ENCODE assay signal across 7 cellular contexts in the genomic region with DNA sequence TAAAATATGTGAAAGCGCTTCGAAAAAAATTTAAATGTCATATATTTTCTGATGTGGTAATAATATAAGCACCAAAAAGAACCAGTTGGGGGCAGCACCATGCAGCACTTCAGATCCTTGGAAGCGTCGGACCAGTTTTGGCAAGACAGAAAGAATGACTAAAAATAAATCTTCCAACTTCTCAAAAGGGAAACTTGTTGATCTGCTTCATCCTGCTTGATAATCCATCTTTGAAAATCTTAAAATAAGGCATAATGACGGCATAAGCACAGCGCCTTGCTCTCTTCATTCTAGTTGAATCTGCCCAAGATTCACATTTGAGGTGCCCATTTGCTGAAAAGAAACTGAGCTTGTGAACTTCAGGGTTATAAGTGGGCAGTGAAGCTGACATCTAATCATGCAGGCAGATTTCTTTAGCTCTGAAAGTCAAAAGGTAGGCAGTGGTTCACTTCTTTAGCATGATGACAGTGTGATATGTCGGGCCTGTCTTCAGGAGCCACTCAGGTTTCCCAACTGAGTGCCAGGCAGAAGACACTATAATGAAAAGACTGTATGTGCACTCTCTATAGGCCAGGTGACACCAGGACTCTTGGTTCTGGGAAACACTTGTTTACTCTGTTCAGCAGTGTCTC. TPM values are rescaled to one million over a fixed set of nuclear protein-coding genes. Genes with fewer than 3 reads are reported as not detected.
DNase-seq lines count a peak whose midpoint lies in the region; ATAC-seq, FAIRE-seq and TF ChIP-seq lines count a peak whose summit lies in the region.

No MANE protein-coding gene starts in this region.

- H3K36me3 ChIP-seq in GM06990 (ENCODE audit: control insufficient read depth, insufficient read depth, low read length) (no peaks in the 10 kb centered on the region), HepG2 (replicated peaks in 1 of 2; ENCODE audit: control insufficient read depth in 1 of 2, insufficient read depth in 2 of 2, low read length in 2 of 2) (no peaks in the 10 kb centered on the region)

- intact Hi-C loops in HepG2 (cut with micrococcal nuclease; ENCODE audit: unreplicated experiment): loop anchor here (1.0 to 5.0 kb wide), 2 partner anchors 133 to 212 kb away; no protein-coding TSS in a partner anchor

- no peak overlapping the region for H3K27ac ChIP-seq in HepG2 (ENCODE audit: extremely low read length, insufficient read depth, low read length)

- peaks cover 32% of the 10 kb centered on the region for H3K4me1 ChIP-seq in HepG2 (ENCODE audit: insufficient read depth, low read length)

- TF ChIP-seq CTCF in GM06990 (IDR thresholded peaks at IDR 0.05; ENCODE audit: insufficient read depth, low read length, poor library complexity, severe bottlenecking) (peak; percentile 46), choroid plexus epithelial cell (conservative IDR thresholded peaks at IDR 0.05; ENCODE audit: low read depth, low read length) (peak; percentile 75), HepG2 (CRISPR knock-in tag; IDR thresholded peaks at IDR 0.05) (peak; percentile 53)

- H3K27me3 ChIP-seq in GM06990 (replicated peaks; ENCODE audit: control insufficient read depth, insufficient read depth, low read length): no peaks in the 10 kb centered on the region
- H3K27me3 ChIP-seq in HepG2 (ENCODE audit: control insufficient read depth in 1 of 2, insufficient read depth in 2 of 2, low read length in 2 of 2): no peaks in the 10 kb centered on the region

- H3K4me3 ChIP-seq in GM06990 (replicated peaks; ENCODE audit: low read depth, low read length): no peak overlapping the region
- no peak overlapping the region for H3K4me3 ChIP-seq in choroid plexus epithelial cell (ENCODE audit: low read depth, low read length)
- no peak overlapping the region for H3K4me3 ChIP-seq in HepG2 (replicated peaks in 1 of 3; ENCODE audit: insufficient read depth in 1 of 3, low read depth in 2 of 3, low read length in 3 of 3)

- FAIRE-seq in TTC549 (lab: Jason Lieb, UNC): peak; percentile 58
- peak; percentile 47 for FAIRE-seq in HepG2 (lab: Jason Lieb, UNC)

- no peak overlapping the region for H2AFZ ChIP-seq in HepG2 (ENCODE audit: low read length)

- ATAC-seq in HepG2: peak; percentile 47
- ATAC-seq in HG02885 (IDR thresholded peaks at IDR 0.05; ENCODE audit: poor library complexity, unreplicated experiment): no peak

- H3K9ac ChIP-seq in HepG2 (ENCODE audit: insufficient read depth, low read depth, low read length): no peak overlapping the region

- H3K79me2 ChIP-seq in HepG2 (ENCODE audit: insufficient read depth, low read length): no peaks in the 10 kb centered on the region

- 49% methylated on average over 7 of the region's 7 CpGs for WGBS in HepG2 (ENCODE audit: low lambda C conversion rate)

- H3K4me2 ChIP-seq in HepG2 (ENCODE audit: low read depth, low read length): peak overlapping the region; percentile 40

- no peaks in the 10 kb centered on the region for H4K20me1 ChIP-seq in HepG2 (ENCODE audit: insufficient read depth, low read length)

- no peak for TF ChIP-seq EP300 in HepG2 (IDR thresholded peaks at IDR 0.05; ENCODE audit: low read depth in 2 of 2, low read length in 2 of 2)
- TF ChIP-seq EP300 in HepG2 (CRISPR knock-in tag; IDR thresholded peaks at IDR 0.05; ENCODE audit: borderline replicate concordance): no peak

- H3K9me3 ChIP-seq in HepG2 (ENCODE audit: low read length): no peaks in the 10 kb centered on the region

- TF ChIP-seq RAD21 in HepG2 (CRISPR knock-in tag; IDR thresholded peaks at IDR 0.05): peak; percentile 46; the same call in 1 of the 2 replicates

- POLR2A ChIA-PET in HepG2 (lab: Yijun Ruan, JAX): interaction anchor here (0.6 to 2.2 kb wide), 4 partner anchors 20 to 133 kb away, joined by 3 to 10 read pairs (median 5); a partner anchor contains a TSS

- TF ChIP-seq POLR2A in HepG2 (IDR thresholded peaks at IDR 0.05; ENCODE audit: insufficient read depth in 1 of 2, low read depth in 2 of 2, low read length in 2 of 2): no peak

- BruUV-seq in HepG2 (replicated peaks; lab: Mats Ljungman, UMichigan): no TSS peak

- CTCF ChIA-PET in HepG2 (lab: Yijun Ruan, JAX; ENCODE audit: low intra/inter-chr PET ratio, low total read pairs): interaction anchor here (1.1 to 2.8 kb wide), 2 partner anchors 132 to 210 kb away, joined by 3 to 32 read pairs; a partner anchor contains a TSS

- DNase-seq in GM06990 (ENCODE audit: extremely low read depth, insufficient read length): no peak
- peak; percentile 30 for DNase-seq in NCI-H1092 (lab: John Stamatoyannopoulos, UW)
- peak; percentile 90 for DNase-seq in choroid plexus epithelial cell (ENCODE audit: low read depth)
- DNase-seq in HepG2 (ENCODE audit: low spot score): peak; percentile 40
- DNase-seq in stimulated activated CD4-positive, alpha-beta T cell treated with anti-CD3 and anti-CD28 coated beads, Interleukin-4, amount 100 ng/mL, for 48 hours (ENCODE audit: low read depth in 2 of 2): peak; percentile 28 to 47

- in situ Hi-C loops in HepG2 (cut with HindIII; ENCODE audit: extremely low pct_ligation_motif_present, low pct_unique_long_range_greater_than_20kb): loop anchor here (5.0 to 25.0 kb wide), 2 partner anchors 132 to 227 kb away; a partner anchor contains a TSS

RNA-seq across cellular contexts. Expression of a gene that starts 19.8 kb away (rescaled TPM):
- 12.7 and 17.1 TPM in 2 replicates for total RNA-seq in HepG2 (2016; rRNA removed; fragmentation: Illumina TruSeq; extraction: Trizol)
- total RNA-seq in HepG2 (2016; cell fraction: cytosol; rRNA removed; fragmentation: Illumina TruSeq; extraction: Trizol; ENCODE audit: low read depth): 8.3 and 9.6 TPM in 2 replicates
- total RNA-seq in HepG2 (2016; cell fraction: insoluble cytoplasmic fraction; rRNA removed; fragmentation: Illumina TruSeq; extraction: Trizol): 11.8 and 17.5 TPM in 2 replicates
- 13.2 and 14.1 TPM in 2 replicates for total RNA-seq in HepG2 (2016; cell fraction: membrane; rRNA removed; fragmentation: Illumina TruSeq; extraction: Trizol)
- total RNA-seq in HepG2 (2016; cell fraction: nucleus; rRNA removed; fragmentation: Illumina TruSeq; extraction: Trizol): 19.6 and 22.4 TPM in 2 replicates
- 16.3 and 19.4 TPM in 2 replicates for polyA plus RNA-seq in HepG2 (2011; rRNA removed)
- polyA plus RNA-seq in HepG2 (2011; cell fraction: cytosol; rRNA removed): 7.9 and 12.7 TPM in 2 replicates
- polyA plus RNA-seq in HepG2 (2011; cell fraction: nucleus; rRNA removed): 82.7 and 96.2 TPM in 2 replicates
- polyA plus RNA-seq in HepG2 (2012): 11.1 and 12.0 TPM in 2 replicates
- 5.6 and 7.1 TPM in 2 replicates for polyA plus RNA-seq in HepG2 (2016; cell fraction: cytosol; fragmentation: Illumina TruSeq; extraction: Trizol; ENCODE audit: low read depth)
- 11.6 and 12.8 TPM in 2 replicates for polyA plus RNA-seq in HepG2 (2016; cell fraction: insoluble cytoplasmic fraction; fragmentation: Illumina TruSeq; extraction: Trizol; ENCODE audit: low read depth)
- polyA plus RNA-seq in HepG2 (2016; cell fraction: membrane; fragmentation: Illumina TruSeq; extraction: Trizol; ENCODE audit: low read depth): 8.5 and 9.5 TPM in 2 replicates
- 58.3 and 64.2 TPM in 2 replicates for polyA plus RNA-seq in HepG2 (2016; cell fraction: nucleus; fragmentation: Illumina TruSeq; extraction: Trizol; ENCODE audit: insufficient read depth, low read depth)
- 19.2 and 21.3 TPM in 2 replicates for polyA minus RNA-seq in HepG2 (2011; rRNA and poly(A)+ RNA removed; ENCODE audit: low replicate concordance)
- polyA minus RNA-seq in HepG2 (2011; cell fraction: cytosol; rRNA and poly(A)+ RNA removed): 4.2 and 4.7 TPM in 2 replicates
- polyA minus RNA-seq in HepG2 (2011; cell fraction: nucleus; rRNA and poly(A)+ RNA removed): 15.0 and 15.5 TPM in 2 replicates

RNA-seq across cellular contexts. Expression of a gene that starts 20.0 kb away (rescaled TPM):
- 17.4 and 19.0 TPM in 2 replicates for total RNA-seq in HepG2 (2016; rRNA removed; fragmentation: Illumina TruSeq; extraction: Trizol)
- 6.1 and 6.9 TPM in 2 replicates for total RNA-seq in HepG2 (2016; cell fraction: cytosol; rRNA removed; fragmentation: Illumina TruSeq; extraction: Trizol; ENCODE audit: low read depth)
- total RNA-seq in HepG2 (2016; cell fraction: insoluble cytoplasmic fraction; rRNA removed; fragmentation: Illumina TruSeq; extraction: Trizol): 17.0 and 19.2 TPM in 2 replicates
- total RNA-seq in HepG2 (2016; cell fraction: membrane; rRNA removed; fragmentation: Illumina TruSeq; extraction: Trizol): 9.4 and 11.7 TPM in 2 replicates
- 18.1 and 21.7 TPM in 2 replicates for total RNA-seq in HepG2 (2016; cell fraction: nucleus; rRNA removed; fragmentation: Illumina TruSeq; extraction: Trizol)
- 12.1 and 14.1 TPM in 2 replicates for polyA plus RNA-seq in HepG2 (2011; rRNA removed)
- 13.3 and 16.7 TPM in 2 replicates for polyA plus RNA-seq in HepG2 (2011; cell fraction: cytosol; rRNA removed)
- polyA plus RNA-seq in HepG2 (2011; cell fraction: nucleus; rRNA removed): 24.4 and 29.6 TPM in 2 replicates
- polyA plus RNA-seq in HepG2 (2012): 5.6 and 7.9 TPM in 2 replicates
- polyA plus RNA-seq in HepG2 (2016; cell fraction: cytosol; fragmentation: Illumina TruSeq; extraction: Trizol; ENCODE audit: low read depth): 4.9 and 6.0 TPM in 2 replicates
- 17.2 and 18.2 TPM in 2 replicates for polyA plus RNA-seq in HepG2 (2016; cell fraction: insoluble cytoplasmic fraction; fragmentation: Illumina TruSeq; extraction: Trizol; ENCODE audit: low read depth)
- polyA plus RNA-seq in HepG2 (2016; cell fraction: membrane; fragmentation: Illumina TruSeq; extraction: Trizol; ENCODE audit: low read depth): 7.3 and 8.1 TPM in 2 replicates
- 21.5 and 25.2 TPM in 2 replicates for polyA plus RNA-seq in HepG2 (2016; cell fraction: nucleus; fragmentation: Illumina TruSeq; extraction: Trizol; ENCODE audit: insufficient read depth, low read depth)
- polyA minus RNA-seq in HepG2 (2011; rRNA and poly(A)+ RNA removed; ENCODE audit: low replicate concordance): 26.7 and 78.7 TPM in 2 replicates
- 6.8 and 11.4 TPM in 2 replicates for polyA minus RNA-seq in HepG2 (2011; cell fraction: cytosol; rRNA and poly(A)+ RNA removed)
- polyA minus RNA-seq in HepG2 (2011; cell fraction: nucleus; rRNA and poly(A)+ RNA removed): 35.4 and 43.5 TPM in 2 replicates

RNA-seq across cellular contexts. Expression of a gene that starts 33.3 kb away (rescaled TPM):
- not detected in 2 replicates for total RNA-seq in HepG2 (2016; rRNA removed; fragmentation: Illumina TruSeq; extraction: Trizol)
- total RNA-seq in HepG2 (2016; cell fraction: cytosol; rRNA removed; fragmentation: Illumina TruSeq; extraction: Trizol; ENCODE audit: low read depth): not detected in 2 replicates
- total RNA-seq in HepG2 (2016; cell fraction: insoluble cytoplasmic fraction; rRNA removed; fragmentation: Illumina TruSeq; extraction: Trizol): not detected in 2 replicates
- total RNA-seq in HepG2 (2016; cell fraction: membrane; rRNA removed; fragmentation: Illumina TruSeq; extraction: Trizol): not detected in 2 replicates
- total RNA-seq in HepG2 (2016; cell fraction: nucleus; rRNA removed; fragmentation: Illumina TruSeq; extraction: Trizol): not detected in 2 replicates
- polyA plus RNA-seq in HepG2 (2011; rRNA removed): not detected in 2 replicates
- polyA plus RNA-seq in HepG2 (2011; cell fraction: cytosol; rRNA removed): not detected in 2 replicates
- polyA plus RNA-seq in HepG2 (2011; cell fraction: nucleus; rRNA removed): not detected in 2 replicates
- polyA plus RNA-seq in HepG2 (2012): 0.08 TPM in 1 of 2 replicates, not detected in the other
- polyA plus RNA-seq in HepG2 (2016; cell fraction: cytosol; fragmentation: Illumina TruSeq; extraction: Trizol; ENCODE audit: low read depth): not detected in 2 replicates
- not detected in 2 replicates for polyA plus RNA-seq in HepG2 (2016; cell fraction: insoluble cytoplasmic fraction; fragmentation: Illumina TruSeq; extraction: Trizol; ENCODE audit: low read depth)
- polyA plus RNA-seq in HepG2 (2016; cell fraction: membrane; fragmentation: Illumina TruSeq; extraction: Trizol; ENCODE audit: low read depth): not detected in 2 replicates
- not detected in 2 replicates for polyA plus RNA-seq in HepG2 (2016; cell fraction: nucleus; fragmentation: Illumina TruSeq; extraction: Trizol; ENCODE audit: insufficient read depth, low read depth)
- polyA minus RNA-seq in HepG2 (2011; rRNA and poly(A)+ RNA removed; ENCODE audit: low replicate concordance): 24.3 TPM in 1 of 2 replicates, not detected in the other
- polyA minus RNA-seq in HepG2 (2011; cell fraction: cytosol; rRNA and poly(A)+ RNA removed): 0.40 TPM in 1 of 2 replicates, not detected in the other
- not detected in 2 replicates for polyA minus RNA-seq in HepG2 (2011; cell fraction: nucleus; rRNA and poly(A)+ RNA removed)
